ENCODE assay signal across 8 cellular contexts in genomic region chr12:58426437-58426836, GRCh38.
DNase-seq lines count a peak whose midpoint lies in the region; FAIRE-seq and TF ChIP-seq lines count a peak whose summit lies in the region.
"Not testable (repeated sequence)": the region's sequence is repeated elsewhere in the genome, so short reads cannot be mapped to it uniquely, and the experiment has no call there.

No MANE protein-coding gene starts in this region.

- not testable (repeated sequence) for TF ChIP-seq EP300 in H1 (IDR thresholded peaks at IDR 0.05; ENCODE audit: borderline replicate concordance in 1 of 2, low read depth in 2 of 2, low read length in 2 of 2)

- not testable (repeated sequence) for H2BK15ac ChIP-seq in H1 (ENCODE audit: low read length)

- peak overlapping the region in 1 of 2 experiments; percentile 65; a peak in 1 of 4 replicates for H3K4me2 ChIP-seq in H1 (ENCODE audit: insufficient read depth in 1 of 2, low read depth in 2 of 2, low read length in 2 of 2)

- not testable (repeated sequence) for H4K8ac ChIP-seq in H1 (ENCODE audit: extremely low read depth, insufficient read depth, low read length)

- H3K27ac ChIP-seq in ACC112 (ENCODE audit: low read depth, low read length) (peak overlapping the region; percentile 90), HUES64 (ENCODE audit: low read depth, low read length) (peak overlapping the region; percentile 99), tibial artery (peak overlapping the region; percentile 61 to 75)
- H3K27ac ChIP-seq in H1 (ENCODE audit: low read depth, low read length); kidney (ENCODE audit: low read depth in 2 of 2, low read length in 2 of 2): not testable (repeated sequence)

- H2BK5ac ChIP-seq in H1 (ENCODE audit: low read depth, low read length) = 0 out of 2 replicates have a peak overlapping the region, but pooled peaks have one; percentile 82

- not testable (repeated sequence) for H3K56ac ChIP-seq in H1 (replicated peaks; ENCODE audit: insufficient read length, low read depth, low read length)

- TF ChIP-seq CTCF in H1 (IDR thresholded peaks at IDR 0.05; ENCODE audit: control extremely low read depth in 1 of 3, insufficient read depth in 1 of 3, low read depth in 1 of 3, low read length in 3 of 3); kidney (IDR thresholded peaks at IDR 0.05; ENCODE audit: borderline replicate concordance, extremely low read depth, insufficient read depth); osteocyte (IDR thresholded peaks at IDR 0.05); tibial artery (IDR thresholded peaks at IDR 0.05): not testable (repeated sequence)

- H3K14ac ChIP-seq in H1 (ENCODE audit: insufficient read length) = not testable (repeated sequence)

- H3K4ac ChIP-seq in H1 (replicated peaks; ENCODE audit: insufficient read length, low read depth, low read length) = not testable (repeated sequence)

- H4K91ac ChIP-seq in H1 (replicated peaks; ENCODE audit: insufficient read length, low read length) = not testable (repeated sequence)

- peaks cover 36% of the 10 kb centered on the region for H3K4me1 ChIP-seq in ACC112 (ENCODE audit: control insufficient read depth, insufficient read depth, low read length, unreplicated experiment)
- H3K4me1 ChIP-seq in HUES64 (ENCODE audit: insufficient read depth, low read length) = peaks cover 38% of the 10 kb centered on the region
- peaks cover 0 to 21% (median 7%) of the 10 kb centered on the region in 4 experiments; a peak in 5 of 7 replicates for H3K4me1 ChIP-seq in H1 (replicated peaks in 1 of 4; ENCODE audit: control insufficient read depth in 3 of 4, insufficient read depth in 4 of 4, low read length in 3 of 4)
- H3K4me1 ChIP-seq in kidney (ENCODE audit: control insufficient read depth in 1 of 2, insufficient read depth in 1 of 2, low read depth in 1 of 2, low read length in 2 of 2) = not testable (repeated sequence)
- peaks cover 0 to 28% (median 19%) of the 10 kb centered on the region in 4 donors for H3K4me1 ChIP-seq in tibial artery

- WGBS in HUES64 = 86% methylated on average over 3 of the region's 3 CpGs
- 89% methylated on average over 3 of the region's 3 CpGs; no CpG with 5 or more reads in 1 of the 2 experiments for WGBS in H1 (ENCODE audit: extremely low coverage in 1 of 2, insufficient coverage in 1 of 2, insufficient read length in 1 of 2, insufficient replicate concordance in 2 of 2, low coverage in 1 of 2, low lambda C conversion rate in 2 of 2, missing lambda C conversion rate in 1 of 2), 2 experiments

- H3K4me1 Mint-ChIP-seq in T-helper 1 cell treated with Interleukin-12 subunit alpha and Interleukin-12 subunit beta and Interleukin-4 antibody, amounts not matched to agents 30 μg/mL and 1 μg/mL, for 36 hours (ENCODE audit: low read depth) = peaks cover 42% of the 10 kb centered on the region
- H3K4me1 Mint-ChIP-seq in activated T-helper 2 cell treated with anti-CD3 and anti-CD28 coated beads, Interferon-gamma antibody, Interleukin-2, Interleukin-4, amounts not matched to agents 10 μg/mL and 5 μg/mL and 100 μg/mL, durations not matched to agents 14 hours and 24 hours and 36 hours (ENCODE audit: low read depth) = peaks cover 39% of the 10 kb centered on the region
- H3K4me1 Mint-ChIP-seq in osteocyte (ENCODE audit: unreplicated experiment) = peaks cover 35% of the 10 kb centered on the region

- H3K9me3 Mint-ChIP-seq in T-helper 1 cell treated with Interleukin-12 subunit alpha and Interleukin-12 subunit beta and Interleukin-4 antibody, amounts not matched to agents 30 μg/mL and 1 μg/mL, for 36 hours = peaks cover 29% of the 10 kb centered on the region
- not testable (repeated sequence) for H3K9me3 Mint-ChIP-seq in activated T-helper 2 cell treated with anti-CD3 and anti-CD28 coated beads, Interferon-gamma antibody, Interleukin-2, Interleukin-4, amounts not matched to agents 10 μg/mL and 5 μg/mL and 100 μg/mL, durations not matched to agents 14 hours and 24 hours and 36 hours
- peaks cover 31% of the 10 kb centered on the region for H3K9me3 Mint-ChIP-seq in osteocyte (ENCODE audit: unreplicated experiment)

- H3K36me3 ChIP-seq in ACC112 (ENCODE audit: insufficient read depth, low read length); HUES64 (ENCODE audit: insufficient read depth, low read length); H1 (ENCODE audit: control insufficient read depth in 2 of 4, insufficient read depth in 4 of 4, low read length in 3 of 4); kidney (ENCODE audit: control insufficient read depth in 1 of 2, insufficient read depth in 2 of 2, low read length in 2 of 2); tibial artery: not testable (repeated sequence)

- not testable (repeated sequence) for H3K79me1 ChIP-seq in H1 (ENCODE audit: low read depth, low read length)

- CTCF ChIA-PET in H1 (lab: Charles Lee; ENCODE audit: partially characterized antibody) = interaction anchor here (1.9 to 4.5 kb wide), 2 partner anchors 9 to 17 kb away, joined by 6 to 36 read pairs; no protein-coding TSS in a partner anchor

- not testable (repeated sequence) for H3K79me2 ChIP-seq in ACC112 (ENCODE audit: control insufficient read depth, insufficient read depth, low read length, unreplicated experiment); H1 (ENCODE audit: control insufficient read depth in 1 of 2, insufficient read depth in 2 of 2, low read length in 2 of 2)

- not testable (repeated sequence) for H2BK120ac ChIP-seq in H1 (replicated peaks; ENCODE audit: low read depth, low read length)

- peaks cover 21% of the 10 kb centered on the region for H3K36me3 Mint-ChIP-seq in T-helper 1 cell treated with Interleukin-12 subunit alpha and Interleukin-12 subunit beta and Interleukin-4 antibody, amounts not matched to agents 30 μg/mL and 1 μg/mL, for 36 hours (ENCODE audit: low read depth)
- not testable (repeated sequence) for H3K36me3 Mint-ChIP-seq in activated T-helper 2 cell treated with anti-CD3 and anti-CD28 coated beads, Interferon-gamma antibody, Interleukin-2, Interleukin-4, amounts not matched to agents 10 μg/mL and 5 μg/mL and 100 μg/mL, durations not matched to agents 14 hours and 24 hours and 36 hours (ENCODE audit: low read depth)
- H3K36me3 Mint-ChIP-seq in osteocyte (ENCODE audit: unreplicated experiment) = peaks cover 24% of the 10 kb centered on the region

- H2BK20ac ChIP-seq in H1 (ENCODE audit: low read length) = not testable (repeated sequence)

- H3K4me3 Mint-ChIP-seq in T-helper 1 cell treated with Interleukin-12 subunit alpha and Interleukin-12 subunit beta and Interleukin-4 antibody, amounts not matched to agents 30 μg/mL and 1 μg/mL, for 36 hours = peak overlapping the region; percentile 38
- H3K4me3 Mint-ChIP-seq in activated T-helper 2 cell treated with anti-CD3 and anti-CD28 coated beads, Interferon-gamma antibody, Interleukin-2, Interleukin-4, amounts not matched to agents 10 μg/mL and 5 μg/mL and 100 μg/mL, durations not matched to agents 14 hours and 24 hours and 36 hours (ENCODE audit: low read depth) = peak overlapping the region; percentile 13
- H3K4me3 Mint-ChIP-seq in osteocyte (ENCODE audit: unreplicated experiment) = not testable (repeated sequence)

- TF ChIP-seq RAD21 in H1 (IDR thresholded peaks at IDR 0.05 in 1 of 2, conservative IDR thresholded peaks at IDR 0.05 in 1 of 2; ENCODE audit: low read depth in 2 of 2, low read length in 2 of 2) = not testable (repeated sequence)

- not testable (repeated sequence) for H3K18ac ChIP-seq in H1 (ENCODE audit: extremely low read depth, low read length)

- intact Hi-C loops in activated T-helper 2 cell treated with anti-CD3 and anti-CD28 coated beads, Interferon-gamma antibody, Interleukin-2, Interleukin-4, amounts not matched to agents 10 μg/mL and 5 μg/mL and 100 μg/mL, durations not matched to agents 14 hours and 24 hours and 36 hours (cut with micrococcal nuclease); kidney (cut with DNase I); tibial artery (cut with DNase I; ENCODE audit: low total_unique reads): not testable (repeated sequence)

- not testable (repeated sequence) for H2BK12ac ChIP-seq in H1 (ENCODE audit: low read depth, low read length)

- peaks cover 43% of the 10 kb centered on the region for H3K27me3 Mint-ChIP-seq in T-helper 1 cell treated with Interleukin-12 subunit alpha and Interleukin-12 subunit beta and Interleukin-4 antibody, amounts not matched to agents 30 μg/mL and 1 μg/mL, for 36 hours (ENCODE audit: low read depth)
- peaks cover 28% of the 10 kb centered on the region for H3K27me3 Mint-ChIP-seq in activated T-helper 2 cell treated with anti-CD3 and anti-CD28 coated beads, Interferon-gamma antibody, Interleukin-2, Interleukin-4, amounts not matched to agents 10 μg/mL and 5 μg/mL and 100 μg/mL, durations not matched to agents 14 hours and 24 hours and 36 hours (ENCODE audit: low read depth)
- H3K27me3 Mint-ChIP-seq in osteocyte (ENCODE audit: unreplicated experiment) = not testable (repeated sequence)

- not testable (repeated sequence) for H4K20me1 ChIP-seq in H1 (replicated peaks in 1 of 2; ENCODE audit: control insufficient read depth in 1 of 2, insufficient read depth in 2 of 2, low read length in 2 of 2)

- H3K4me3 ChIP-seq in ACC112 (ENCODE audit: low read depth, low read length); HUES64 (ENCODE audit: low read length); H1 (ENCODE audit: extremely low read depth in 1 of 4, insufficient read depth in 2 of 4, low read depth in 3 of 4, low read length in 4 of 4); kidney (ENCODE audit: low read length in 2 of 2); tibial artery: not testable (repeated sequence)

- not testable (repeated sequence) for H4K5ac ChIP-seq in H1 (ENCODE audit: insufficient read length, low read depth, low read length)

- not testable (repeated sequence) for H3K9me3 ChIP-seq in HUES64 (ENCODE audit: insufficient read depth, low read depth, low read length); H1 (ENCODE audit: insufficient read depth in 2 of 2, low read depth in 1 of 2, low read length in 1 of 2); kidney (ENCODE audit: control insufficient read depth in 1 of 2, low read length in 2 of 2); tibial artery

- not testable (repeated sequence) for H3K27me3 ChIP-seq in ACC112 (ENCODE audit: insufficient read depth, low read length); HUES64 (ENCODE audit: insufficient read depth, low read length); H1 (replicated peaks in 1 of 4; ENCODE audit: control insufficient read depth in 3 of 4, extremely low read depth in 1 of 4, insufficient read depth in 3 of 4, low read length in 3 of 4); tibial artery

- H3K23me2 ChIP-seq in H1 (ENCODE audit: low read depth, low read length) = not testable (repeated sequence)

- DNase-seq in activated T-helper 2 cell treated with anti-CD3 and anti-CD28 coated beads, Interferon-gamma antibody, Interleukin-2, Interleukin-4, amounts not matched to agents 10 μg/mL and 5 μg/mL and 100 μg/mL, durations not matched to agents 14 hours and 24 hours and 36 hours (ENCODE audit: low spot score); H1 (ENCODE audit: low read depth in 1 of 2, low spot score in 2 of 2); osteocyte (ENCODE audit: extremely low spot score, unreplicated experiment); tibial artery: not testable (repeated sequence)
- DNase-seq in kidney = peak; percentile 41

- H3K27ac Mint-ChIP-seq in T-helper 1 cell treated with Interleukin-12 subunit alpha and Interleukin-12 subunit beta and Interleukin-4 antibody, amounts not matched to agents 30 μg/mL and 1 μg/mL, for 36 hours = peak overlapping the region; percentile 84
- peak overlapping the region; percentile 87 for H3K27ac Mint-ChIP-seq in activated T-helper 2 cell treated with anti-CD3 and anti-CD28 coated beads, Interferon-gamma antibody, Interleukin-2, Interleukin-4, amounts not matched to agents 10 μg/mL and 5 μg/mL and 100 μg/mL, durations not matched to agents 14 hours and 24 hours and 36 hours
- peak overlapping the region; percentile 94 for H3K27ac Mint-ChIP-seq in osteocyte (ENCODE audit: unreplicated experiment)

- not testable (repeated sequence) for H3K23ac ChIP-seq in H1 (ENCODE audit: insufficient read length)

- FAIRE-seq in H1 (lab: Jason Lieb, UNC); kidney (lab: Jason Lieb, UNC): not testable (repeated sequence)

- not testable (repeated sequence) for H3K9ac ChIP-seq in HUES64 (ENCODE audit: low read depth, low read length); H1 (replicated peaks in 1 of 4; ENCODE audit: extremely low read depth in 1 of 4, low read depth in 3 of 4, low read length in 3 of 4); kidney (ENCODE audit: low read length in 2 of 2)

- H2AFZ ChIP-seq in ACC112 (ENCODE audit: low read length, unreplicated experiment) = peak overlapping the region; percentile 13
- H2AFZ ChIP-seq in H1 (ENCODE audit: low read length) = not testable (repeated sequence)

- H2AK5ac ChIP-seq in H1 (ENCODE audit: low read depth, low read length) = not testable (repeated sequence)

- POLR2A ChIA-PET in H1 (lab: Charles Lee; ENCODE audit: partially characterized antibody) = interaction anchor here (1.4 kb wide), 1 partner anchor 11 kb away, joined by 4 read pairs; no protein-coding TSS in a partner anchor

- TF ChIP-seq POLR2A in H1 (IDR thresholded peaks at IDR 0.05; ENCODE audit: control extremely low read depth in 1 of 2, low read depth in 2 of 2, low read length in 2 of 2) = not testable (repeated sequence)
